ENCODE assay signal across 17 cellular contexts in the genomic region with DNA sequence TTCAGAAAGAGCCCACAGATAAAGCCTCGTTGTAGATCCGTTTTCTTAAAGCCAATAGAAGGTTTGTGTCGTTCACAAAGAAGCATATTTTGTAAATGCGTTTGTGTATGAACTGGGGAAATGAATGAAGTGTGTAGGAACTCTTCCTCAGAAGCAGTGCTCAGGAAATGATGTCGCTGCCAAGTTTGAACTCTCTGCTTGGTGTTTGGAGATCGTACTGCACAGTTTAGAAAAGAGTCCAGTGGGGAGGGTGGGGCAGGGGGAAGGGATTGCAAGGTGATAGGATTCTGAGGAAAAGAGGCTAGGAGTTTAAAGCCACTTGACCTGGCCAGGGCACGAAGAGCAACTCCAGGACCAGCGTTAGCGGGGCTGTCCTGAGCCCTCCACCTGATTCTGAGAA.
A peak's percentile ranks its signal among the peaks of the same experiment; 100 is the strongest.
DNase-seq lines count a peak whose midpoint lies in the region; ATAC-seq, FAIRE-seq and TF ChIP-seq lines count a peak whose summit lies in the region.
"Had no signal": no experiment of that assay in that cellular context is flagged by ENCODE, and none has a peak within 500 bp of the region (broad histone marks: within the 10 kb centered on the region; RNA-seq: fewer than 3 reads in every experiment).

No MANE protein-coding gene starts in this region.

- H4K20me1 ChIP-seq in endothelial cell of umbilical vein (replicated peaks; ENCODE audit: control insufficient read depth, extremely low read depth, insufficient read depth, low read length) (no peaks in the 10 kb centered on the region), neural progenitor cell (ENCODE audit: low read depth) (no peaks in the 10 kb centered on the region)

- H3K36me3 ChIP-seq in endothelial cell of umbilical vein (ENCODE audit: control insufficient read depth in 2 of 2, extremely low read depth in 1 of 2, insufficient read depth in 2 of 2, low read length in 2 of 2) (no peaks in the 10 kb centered on the region), neural progenitor cell (no peaks in the 10 kb centered on the region), upper lobe of left lung (no peaks in the 10 kb centered on the region)

- peaks cover 10% of the 10 kb centered on the region for H3K36me3 Mint-ChIP-seq in activated naive CD8-positive, alpha-beta T cell
- H3K36me3 Mint-ChIP-seq in activated naive CD8-positive, alpha-beta T cell treated with anti-CD3 and anti-CD28 coated beads, Interleukin-2, amount 50 U/mL, for 24 hours (ENCODE audit: low read depth) = peaks cover 17% of the 10 kb centered on the region
- H3K36me3 Mint-ChIP-seq in neural progenitor cell = peaks cover 11% of the 10 kb centered on the region

- peak overlapping the region; percentile 12 for H3K27ac Mint-ChIP-seq in activated naive CD8-positive, alpha-beta T cell
- H3K27ac Mint-ChIP-seq in activated naive CD8-positive, alpha-beta T cell treated with anti-CD3 and anti-CD28 coated beads, Interleukin-2, amount 50 U/mL, for 24 hours = no peak overlapping the region
- peak overlapping the region; percentile 99 for H3K27ac Mint-ChIP-seq in neural progenitor cell

- H3K4me3 ChIP-seq in endothelial cell of umbilical vein (replicated peaks in 1 of 3; ENCODE audit: insufficient read depth in 1 of 3, low read depth in 1 of 3, low read length in 3 of 3) = no peak overlapping the region
- H3K4me3 ChIP-seq in neural progenitor cell = no peak overlapping the region
- H3K4me3 ChIP-seq in upper lobe of left lung = peak overlapping the region in 1 of 4 donors; percentile 23

- intact Hi-C loops in endothelial cell of umbilical vein (cut with micrococcal nuclease) = loop anchor here (2.0 kb wide), 1 partner anchor 15 kb away; no protein-coding TSS in a partner anchor

- CTCF ChIA-PET in endothelial cell of umbilical vein (lab: Charles Lee) = interaction anchor here (1.2 kb wide), 3 partner anchors 10 to 15 kb away, joined by 3 to 5 read pairs (median 3); no protein-coding TSS in a partner anchor

- H3K9me3 ChIP-seq in endothelial cell of umbilical vein (replicated peaks; ENCODE audit: control insufficient read depth, insufficient read depth, low read length) (no peaks in the 10 kb centered on the region), neural progenitor cell (ENCODE audit: low read depth) (no peaks in the 10 kb centered on the region), upper lobe of left lung (no peaks in the 10 kb centered on the region)

- TF ChIP-seq EP300 in upper lobe of left lung (IDR thresholded peaks at IDR 0.05) = no peak

- H3K4me1 ChIP-seq in endothelial cell of umbilical vein (ENCODE audit: control insufficient read depth, extremely low read depth, insufficient read depth, low read length) (peaks cover 60% of the 10 kb centered on the region), neural progenitor cell (no peaks in the 10 kb centered on the region), upper lobe of left lung (peaks cover 46 to 57% (median 48%) of the 10 kb centered on the region in 4 donors)

- TF ChIP-seq CTCF in endothelial cell of umbilical vein (IDR thresholded peaks at IDR 0.05; ENCODE audit: extremely low read depth in 1 of 2, insufficient read depth in 1 of 2, low read depth in 1 of 2, low read length in 2 of 2) (no peak), neural progenitor cell (IDR thresholded peaks at IDR 0.05) (no peak), upper lobe of left lung (IDR thresholded peaks at IDR 0.05) (no peak)

- H3K9me1 ChIP-seq in endothelial cell of umbilical vein (replicated peaks; ENCODE audit: control insufficient read depth, extremely low read depth, insufficient read depth, low read length) = no peaks in the 10 kb centered on the region

- H3K27me3 ChIP-seq in endothelial cell of umbilical vein (ENCODE audit: control insufficient read depth in 2 of 2, insufficient read depth in 2 of 2, low read length in 2 of 2) = no peaks in the 10 kb centered on the region
- no peaks in the 10 kb centered on the region for H3K27me3 ChIP-seq in neural progenitor cell
- no peaks in the 10 kb centered on the region for H3K27me3 ChIP-seq in upper lobe of left lung

- TF ChIP-seq POLR2A in endothelial cell of umbilical vein (IDR thresholded peaks at IDR 0.05; ENCODE audit: low read depth, low read length) (no peak), upper lobe of left lung (IDR thresholded peaks at IDR 0.05) (no peak)

- no peaks in the 10 kb centered on the region for H3K27me3 Mint-ChIP-seq in activated naive CD8-positive, alpha-beta T cell
- H3K27me3 Mint-ChIP-seq in activated naive CD8-positive, alpha-beta T cell treated with anti-CD3 and anti-CD28 coated beads, Interleukin-2, amount 50 U/mL, for 24 hours = peaks cover 4% of the 10 kb centered on the region
- H3K27me3 Mint-ChIP-seq in neural progenitor cell (ENCODE audit: insufficient read depth, low read depth) = peaks cover 12% of the 10 kb centered on the region
- H3K27me3 Mint-ChIP-seq: CD8-positive, alpha-beta memory T cell had no signal

- H3K27ac ChIP-seq in endothelial cell of umbilical vein (ENCODE audit: insufficient read depth, low read depth, low read length) (peak overlapping the region; percentile 89), neural progenitor cell (no peak overlapping the region), upper lobe of left lung (peak overlapping the region; percentile 69 to 85 (median 76))

- POLR2A ChIA-PET in endothelial cell of umbilical vein (lab: Charles Lee) = interaction anchor here (0.8 to 1.3 kb wide), 4 partner anchors 10 to 221 kb away, joined by 3 to 5 read pairs (median 3); no protein-coding TSS in a partner anchor

- H3F3A ChIP-seq in neural progenitor cell (ENCODE audit: low read depth) = no peaks in the 10 kb centered on the region

- H2AFZ ChIP-seq in endothelial cell of umbilical vein (ENCODE audit: low read depth, low read length) (peak overlapping the region; percentile 8), neural progenitor cell (replicated peaks) (no peak overlapping the region)

- 25 to 33% methylated on average over 9 of the region's 9 CpGs for WGBS in upper lobe of left lung, 2 donors

- no peak for ATAC-seq in activated naive CD8-positive, alpha-beta T cell treated with anti-CD3 and anti-CD28 coated beads, Interleukin-2, amount 50 U/mL, for 24 hours
- ATAC-seq in upper lobe of left lung (ENCODE audit: low FRiP score in 2 of 2) = no peak
- no peak for ATAC-seq in GM21528 (IDR thresholded peaks at IDR 0.05; ENCODE audit: low FRiP score, unreplicated experiment)
- ATAC-seq in GM21723 (IDR thresholded peaks at IDR 0.05; ENCODE audit: unreplicated experiment) = no peak

- H3K4me2 ChIP-seq in endothelial cell of umbilical vein (ENCODE audit: insufficient read depth, low read length) (peak overlapping the region; percentile 31), neural progenitor cell (no peak overlapping the region)

- DNase-seq in activated naive CD8-positive, alpha-beta T cell treated with anti-CD3 and anti-CD28 coated beads, Interleukin-2, amount 50 U/mL, for 24 hours = no peak
- DNase-seq in endothelial cell of umbilical vein (ENCODE audit: low read depth, low spot score) (peak; percentile 56), neural progenitor cell (ENCODE audit: low spot score) (no peak), upper lobe of left lung (peak in 1 of 2 donors; percentile 31), NCI-H82 (lab: John Stamatoyannopoulos, UW) (no peak)
- DNase-seq: activated CD4-positive, CD25-positive, alpha-beta regulatory T cell treated with anti-CD3 and anti-CD28 coated beads, Interleukin-2, amount 50 U/mL, for 72 hours; activated naive CD4-positive, alpha-beta T cell treated with anti-CD3 and anti-CD28 coated beads, Interleukin-2, amount 50 U/mL, for 16 hours; cerebellar nuclear complex; erythroblast; Kasumi-1; NCI-H1694; NCI-H526 had no signal

- BruUV-seq in endothelial cell of umbilical vein (replicated peaks; lab: Mats Ljungman, UMichigan) = TSS peak; percentile 23

- FAIRE-seq in endothelial cell of umbilical vein (lab: Jason Lieb, UNC) = peak; percentile 54
- FAIRE-seq: GM12892 had no signal

- H3K9ac ChIP-seq in endothelial cell of umbilical vein (replicated peaks; ENCODE audit: extremely low read depth, insufficient read depth, low read length) (peak overlapping the region; percentile 59), neural progenitor cell (no peak overlapping the region)

- peak overlapping the region; percentile 9 for H3K4me3 Mint-ChIP-seq in activated naive CD8-positive, alpha-beta T cell
- H3K4me3 Mint-ChIP-seq in activated naive CD8-positive, alpha-beta T cell treated with anti-CD3 and anti-CD28 coated beads, Interleukin-2, amount 50 U/mL, for 24 hours = no peak overlapping the region
- peak overlapping the region; percentile 54 for H3K4me3 Mint-ChIP-seq in neural progenitor cell
- H3K4me3 Mint-ChIP-seq: CD8-positive, alpha-beta memory T cell had no signal

- H3K79me2 ChIP-seq in endothelial cell of umbilical vein (ENCODE audit: control insufficient read depth, insufficient read depth, low read length) = no peaks in the 10 kb centered on the region
- no peaks in the 10 kb centered on the region for H3K79me2 ChIP-seq in neural progenitor cell (ENCODE audit: low read depth)

- dilution Hi-C loops in endothelial cell of umbilical vein (cut with MboI; ENCODE audit: extremely low pct_ligation_motif_present, low sequenced_read_pairs) = no loop called here

- peaks cover 63% of the 10 kb centered on the region for H3K4me1 Mint-ChIP-seq in activated naive CD8-positive, alpha-beta T cell (ENCODE audit: low read depth)
- H3K4me1 Mint-ChIP-seq in activated naive CD8-positive, alpha-beta T cell treated with anti-CD3 and anti-CD28 coated beads, Interleukin-2, amount 50 U/mL, for 24 hours = peaks cover 62% of the 10 kb centered on the region
- peaks cover 70% of the 10 kb centered on the region for H3K4me1 Mint-ChIP-seq in neural progenitor cell

- H3K9me3 Mint-ChIP-seq in activated naive CD8-positive, alpha-beta T cell (ENCODE audit: low read depth) = no peaks in the 10 kb centered on the region
- peaks cover 10% of the 10 kb centered on the region for H3K9me3 Mint-ChIP-seq in activated naive CD8-positive, alpha-beta T cell treated with anti-CD3 and anti-CD28 coated beads, Interleukin-2, amount 50 U/mL, for 24 hours
- H3K9me3 Mint-ChIP-seq in neural progenitor cell = peaks cover 34% of the 10 kb centered on the region
- H3K9me3 Mint-ChIP-seq: CD8-positive, alpha-beta memory T cell had no signal

TF ChIP-seq in endothelial cell of umbilical vein, 7 proteins besides CTCF, POLR2A, EP300 and RAD21:
- peak; percentile 10 for TF ChIP-seq POLR2AphosphoS5 (IDR thresholded peaks at IDR 0.05; ENCODE audit: insufficient read depth, low read depth, low read length)
- TF ChIP-seq EZH2 (IDR thresholded peaks at IDR 0.05; ENCODE audit: borderline replicate concordance, low read depth, low read length, severe bottlenecking) = no peak
- no peak for TF ChIP-seq MAX (IDR thresholded peaks at IDR 0.05; ENCODE audit: insufficient read depth, insufficient read length)
TF ChIP-seq in endothelial cell of umbilical vein: peak in this region for 1.
